In the genomic region with DNA sequence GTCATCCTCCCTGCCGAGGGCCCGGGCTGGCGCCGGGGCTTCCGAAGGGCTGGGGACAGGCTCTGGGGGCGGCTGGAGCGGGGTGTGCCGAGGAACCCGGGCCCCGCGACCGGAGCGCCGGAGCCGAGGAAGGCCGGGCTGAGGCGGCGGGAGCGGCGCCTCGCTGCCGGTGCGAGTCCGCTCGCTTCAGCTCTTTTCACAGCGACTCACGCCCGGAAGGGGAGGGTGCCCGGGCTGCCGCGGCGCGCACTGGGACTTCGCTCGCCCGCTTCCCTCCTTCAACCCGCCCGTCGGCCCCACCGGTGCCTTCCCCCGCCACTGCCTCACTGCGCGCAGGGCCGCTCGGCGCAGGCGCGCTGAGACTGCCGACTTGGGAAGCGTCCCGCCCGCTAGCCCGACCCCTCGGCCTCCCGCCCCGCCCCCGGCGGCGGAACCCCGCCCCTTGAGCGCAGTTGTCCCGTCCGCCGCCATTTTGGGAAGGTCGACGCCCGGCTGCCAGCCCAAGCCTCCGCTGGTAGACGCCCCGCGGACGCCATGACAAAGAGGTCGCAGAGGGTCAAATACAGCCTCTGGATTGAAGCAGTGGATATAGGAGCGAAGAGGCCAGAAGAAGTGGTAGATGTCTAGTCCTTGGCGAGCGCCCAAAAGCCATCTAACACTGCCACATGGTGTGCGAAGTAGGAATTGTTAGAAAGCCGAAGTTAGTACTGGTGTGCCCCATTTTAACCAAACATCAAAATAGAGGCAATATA, we compare ENCODE assay signal across 1 cellular context.
A peak's percentile ranks its signal among the peaks of the same experiment; 100 is the strongest.
TF ChIP-seq lines count a peak whose summit lies in the region.

Gene UBE2G1 (minus strand): TSS at position 364 of the 752 bp plus-strand sequence. CDS start 359 bp downstream, at position 5.

TF ChIP-seq in WTC11, 78 proteins besides CTCF, POLR2A, EP300 and RAD21 (continued from another document):
- TF ChIP-seq E2F5 (CRISPR knock-in tag; IDR thresholded peaks at IDR 0.05) (peak; percentile 68; the same call in 1 of the 2 replicates), FOXP4 (CRISPR knock-in tag; IDR thresholded peaks at IDR 0.05) (peak; percentile 41; the same call in 1 of the 2 replicates), ARID4B (CRISPR knock-in tag; IDR thresholded peaks at IDR 0.05; ENCODE audit: borderline replicate concordance) (0 out of 2 replicates have a peak, but pooled peaks have one; percentile 39)
- TF ChIP-seq, protein P1, sequence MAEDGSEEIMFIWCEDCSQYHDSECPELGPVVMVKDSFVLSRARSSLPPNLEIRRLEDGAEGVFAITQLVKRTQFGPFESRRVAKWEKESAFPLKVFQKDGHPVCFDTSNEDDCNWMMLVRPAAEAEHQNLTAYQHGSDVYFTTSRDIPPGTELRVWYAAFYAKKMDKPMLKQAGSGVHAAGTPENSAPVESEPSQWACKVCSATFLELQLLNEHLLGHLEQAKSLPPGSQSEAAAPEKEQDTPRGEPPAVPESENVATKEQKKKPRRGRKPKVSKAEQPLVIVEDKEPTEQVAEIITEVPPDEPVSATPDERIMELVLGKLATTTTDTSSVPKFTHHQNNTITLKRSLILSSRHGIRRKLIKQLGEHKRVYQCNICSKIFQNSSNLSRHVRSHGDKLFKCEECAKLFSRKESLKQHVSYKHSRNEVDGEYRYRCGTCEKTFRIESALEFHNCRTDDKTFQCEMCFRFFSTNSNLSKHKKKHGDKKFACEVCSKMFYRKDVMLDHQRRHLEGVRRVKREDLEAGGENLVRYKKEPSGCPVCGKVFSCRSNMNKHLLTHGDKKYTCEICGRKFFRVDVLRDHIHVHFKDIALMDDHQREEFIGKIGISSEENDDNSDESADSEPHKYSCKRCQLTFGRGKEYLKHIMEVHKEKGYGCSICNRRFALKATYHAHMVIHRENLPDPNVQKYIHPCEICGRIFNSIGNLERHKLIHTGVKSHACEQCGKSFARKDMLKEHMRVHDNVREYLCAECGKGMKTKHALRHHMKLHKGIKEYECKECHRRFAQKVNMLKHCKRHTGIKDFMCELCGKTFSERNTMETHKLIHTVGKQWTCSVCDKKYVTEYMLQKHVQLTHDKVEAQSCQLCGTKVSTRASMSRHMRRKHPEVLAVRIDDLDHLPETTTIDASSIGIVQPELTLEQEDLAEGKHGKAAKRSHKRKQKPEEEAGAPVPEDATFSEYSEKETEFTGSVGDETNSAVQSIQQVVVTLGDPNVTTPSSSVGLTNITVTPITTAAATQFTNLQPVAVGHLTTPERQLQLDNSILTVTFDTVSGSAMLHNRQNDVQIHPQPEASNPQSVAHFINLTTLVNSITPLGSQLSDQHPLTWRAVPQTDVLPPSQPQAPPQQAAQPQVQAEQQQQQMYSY (CRISPR knock-in tag; IDR thresholded peaks at IDR 0.05): peak; percentile 73
